Comparison of ENCODE assay signal across 1 cellular context in genomic region chr2:101355561-101356130, GRCh38.
TF ChIP-seq lines count a peak whose summit lies in the region.

No MANE protein-coding gene starts in this region.

TF ChIP-seq in HCT116, 20 proteins besides CTCF, POLR2A, EP300 and RAD21 (continued from another document):
- TF ChIP-seq, protein P1, sequence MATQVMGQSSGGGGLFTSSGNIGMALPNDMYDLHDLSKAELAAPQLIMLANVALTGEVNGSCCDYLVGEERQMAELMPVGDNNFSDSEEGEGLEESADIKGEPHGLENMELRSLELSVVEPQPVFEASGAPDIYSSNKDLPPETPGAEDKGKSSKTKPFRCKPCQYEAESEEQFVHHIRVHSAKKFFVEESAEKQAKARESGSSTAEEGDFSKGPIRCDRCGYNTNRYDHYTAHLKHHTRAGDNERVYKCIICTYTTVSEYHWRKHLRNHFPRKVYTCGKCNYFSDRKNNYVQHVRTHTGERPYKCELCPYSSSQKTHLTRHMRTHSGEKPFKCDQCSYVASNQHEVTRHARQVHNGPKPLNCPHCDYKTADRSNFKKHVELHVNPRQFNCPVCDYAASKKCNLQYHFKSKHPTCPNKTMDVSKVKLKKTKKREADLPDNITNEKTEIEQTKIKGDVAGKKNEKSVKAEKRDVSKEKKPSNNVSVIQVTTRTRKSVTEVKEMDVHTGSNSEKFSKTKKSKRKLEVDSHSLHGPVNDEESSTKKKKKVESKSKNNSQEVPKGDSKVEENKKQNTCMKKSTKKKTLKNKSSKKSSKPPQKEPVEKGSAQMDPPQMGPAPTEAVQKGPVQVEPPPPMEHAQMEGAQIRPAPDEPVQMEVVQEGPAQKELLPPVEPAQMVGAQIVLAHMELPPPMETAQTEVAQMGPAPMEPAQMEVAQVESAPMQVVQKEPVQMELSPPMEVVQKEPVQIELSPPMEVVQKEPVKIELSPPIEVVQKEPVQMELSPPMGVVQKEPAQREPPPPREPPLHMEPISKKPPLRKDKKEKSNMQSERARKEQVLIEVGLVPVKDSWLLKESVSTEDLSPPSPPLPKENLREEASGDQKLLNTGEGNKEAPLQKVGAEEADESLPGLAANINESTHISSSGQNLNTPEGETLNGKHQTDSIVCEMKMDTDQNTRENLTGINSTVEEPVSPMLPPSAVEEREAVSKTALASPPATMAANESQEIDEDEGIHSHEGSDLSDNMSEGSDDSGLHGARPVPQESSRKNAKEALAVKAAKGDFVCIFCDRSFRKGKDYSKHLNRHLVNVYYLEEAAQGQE (IDR thresholded peaks at IDR 0.05; ENCODE audit: low read depth), result no peak
- TF ChIP-seq ATF3 (IDR thresholded peaks at IDR 0.05), result no peak
